ENCODE assay signal across 8 cellular contexts in genomic region chr2:159613515-159614336, GRCh38. TPM values are rescaled to one million over a fixed set of nuclear protein-coding genes. Genes with fewer than 3 reads are reported as not detected.
DNase-seq lines count a peak whose midpoint lies in the region; ATAC-seq and TF ChIP-seq lines count a peak whose summit lies in the region.

No MANE protein-coding gene starts in this region.

- H3K9me3 Mint-ChIP-seq in stimulated activated effector memory CD8-positive, alpha-beta T cell treated with anti-CD3 and anti-CD28 coated beads, Interleukin-12 subunit alpha, Interleukin-12 subunit beta, amount 100 ng/mL, for 72 hours: no peaks in the 10 kb centered on the region
- H3K9me3 Mint-ChIP-seq in activated naive CD4-positive, alpha-beta T cell treated with anti-CD3 and anti-CD28 coated beads for 36 hours: no peaks in the 10 kb centered on the region

- no peaks in the 10 kb centered on the region for H3K9me3 ChIP-seq in mucosa of rectum (ENCODE audit: control insufficient read depth in 2 of 2, low read length in 2 of 2)

- no peaks in the 10 kb centered on the region for H3K36me3 Mint-ChIP-seq in stimulated activated effector memory CD8-positive, alpha-beta T cell treated with anti-CD3 and anti-CD28 coated beads, Interleukin-12 subunit alpha, Interleukin-12 subunit beta, amount 100 ng/mL, for 72 hours
- H3K36me3 Mint-ChIP-seq in activated naive CD4-positive, alpha-beta T cell treated with anti-CD3 and anti-CD28 coated beads for 36 hours (ENCODE audit: low read depth): no peaks in the 10 kb centered on the region

- no peak for ATAC-seq in stimulated activated effector memory CD8-positive, alpha-beta T cell treated with anti-CD3 and anti-CD28 coated beads, Interleukin-12 subunit alpha, Interleukin-12 subunit beta, amount 100 ng/mL, for 72 hours
- ATAC-seq in HG02884 (IDR thresholded peaks at IDR 0.05; ENCODE audit: unreplicated experiment): no peak

- H3K9ac ChIP-seq in mucosa of rectum (ENCODE audit: low read depth in 1 of 2, low read length in 2 of 2): peak overlapping the region; percentile 75 to 99

- H3K27ac Mint-ChIP-seq in stimulated activated effector memory CD8-positive, alpha-beta T cell treated with anti-CD3 and anti-CD28 coated beads, Interleukin-12 subunit alpha, Interleukin-12 subunit beta, amount 100 ng/mL, for 72 hours: no peak overlapping the region
- no peak overlapping the region for H3K27ac Mint-ChIP-seq in activated naive CD4-positive, alpha-beta T cell treated with anti-CD3 and anti-CD28 coated beads for 36 hours

- DNase-seq in EH (ENCODE audit: low read depth) (peak; percentile 40), NCI-H2081 (lab: John Stamatoyannopoulos, UW) (peak; percentile 20 to 80), choroid plexus epithelial cell (ENCODE audit: low read depth) (peak; percentile 57)
- DNase-seq in stimulated activated effector memory CD8-positive, alpha-beta T cell treated with anti-CD3 and anti-CD28 coated beads, Interleukin-12 subunit alpha, Interleukin-12 subunit beta, amount 100 ng/mL, for 72 hours (ENCODE audit: low spot score in 2 of 2): no peak
- DNase-seq in activated naive CD4-positive, alpha-beta T cell treated with anti-CD3 and anti-CD28 coated beads for 36 hours: no peak
- DNase-seq in stimulated activated CD4-positive, alpha-beta T cell treated with anti-CD3 and anti-CD28 coated beads, Interleukin-15, amount 100 ng/mL, for 24 hours: no peak

- no peak for TF ChIP-seq CTCF in choroid plexus epithelial cell (conservative IDR thresholded peaks at IDR 0.05; ENCODE audit: low read depth, low read length)

- no peaks in the 10 kb centered on the region for H3K27me3 ChIP-seq in mucosa of rectum (ENCODE audit: control insufficient read depth in 2 of 2, insufficient read depth in 2 of 2, low read length in 2 of 2)

- CTCF ChIA-PET in activated naive CD4-positive, alpha-beta T cell treated with anti-CD3 and anti-CD28 coated beads for 36 hours (lab: Charles Lee): no interaction called here

- no peak overlapping the region for H3K4me3 Mint-ChIP-seq in stimulated activated effector memory CD8-positive, alpha-beta T cell treated with anti-CD3 and anti-CD28 coated beads, Interleukin-12 subunit alpha, Interleukin-12 subunit beta, amount 100 ng/mL, for 72 hours
- H3K4me3 Mint-ChIP-seq in activated naive CD4-positive, alpha-beta T cell treated with anti-CD3 and anti-CD28 coated beads for 36 hours: no peak overlapping the region

- H3K4me3 ChIP-seq in choroid plexus epithelial cell (ENCODE audit: low read depth, low read length) (peak overlapping the region; percentile 80), mucosa of rectum (ENCODE audit: low read length in 2 of 2) (peak overlapping the region; percentile 92 to 93)

- H3K27ac ChIP-seq in mucosa of rectum (ENCODE audit: low read depth in 2 of 2, low read length in 2 of 2): peak overlapping the region; percentile 96 to 99

- H3K36me3 ChIP-seq in mucosa of rectum (ENCODE audit: control insufficient read depth in 2 of 2, insufficient read depth in 2 of 2, low read length in 2 of 2): no peaks in the 10 kb centered on the region

- peaks cover 7 to 21% of the 10 kb centered on the region in 2 donors for H3K4me1 ChIP-seq in mucosa of rectum (ENCODE audit: control insufficient read depth in 2 of 2, insufficient read depth in 2 of 2, low read length in 2 of 2)

- intact Hi-C loops in activated naive CD4-positive, alpha-beta T cell treated with anti-CD3 and anti-CD28 coated beads for 36 hours (cut with micrococcal nuclease): loop anchor here (2.0 kb wide), 1 partner anchor 97 kb away; no protein-coding TSS in a partner anchor

- peaks cover 6% of the 10 kb centered on the region for H3K4me1 Mint-ChIP-seq in stimulated activated effector memory CD8-positive, alpha-beta T cell treated with anti-CD3 and anti-CD28 coated beads, Interleukin-12 subunit alpha, Interleukin-12 subunit beta, amount 100 ng/mL, for 72 hours
- H3K4me1 Mint-ChIP-seq in activated naive CD4-positive, alpha-beta T cell treated with anti-CD3 and anti-CD28 coated beads for 36 hours (ENCODE audit: low read depth): peaks cover 6% of the 10 kb centered on the region

- H3K27me3 Mint-ChIP-seq in activated naive CD4-positive, alpha-beta T cell treated with anti-CD3 and anti-CD28 coated beads for 36 hours (ENCODE audit: low read depth): peaks cover 15% of the 10 kb centered on the region

RNA-seq across cellular contexts. Expression of gene BAZ2B, which starts 2.6 kb away (rescaled TPM):
- 1 to 10 TPM; 8.3 to 9.7 TPM for total RNA-seq in activated naive CD4-positive, alpha-beta T cell treated with anti-CD3 and anti-CD28 coated beads for 36 hours

Comparison
In these comparisons a context has a peak if more than half of its experiments do, and no peak if none do; other contexts are left out.
1. DNase-seq: peak in EH (single experiment), NCI-H2081 (2 of 2) and choroid plexus epithelial cell (single experiment); none in stimulated activated effector memory CD8-positive, alpha-beta T cell treated with anti-CD3 and anti-CD28 coated beads, Interleukin-12 subunit alpha, Interleukin-12 subunit beta, amount 100 ng/mL, for 72 hours (0 of 2), activated naive CD4-positive, alpha-beta T cell treated with anti-CD3 and anti-CD28 coated beads for 36 hours (single experiment) and stimulated activated CD4-positive, alpha-beta T cell treated with anti-CD3 and anti-CD28 coated beads, Interleukin-15, amount 100 ng/mL, for 24 hours (single experiment).